1 cellular context compared by ENCODE assay signal in genomic region chr12:121748571-121749265, GRCh38.
TF ChIP-seq lines count a peak whose summit lies in the region.

No MANE protein-coding gene starts in this region.

TF ChIP-seq in K562, 482 proteins besides CTCF, POLR2A, EP300 and RAD21 (continues in another document):
- TF ChIP-seq ZNF263 (CRISPR knock-in tag; IDR thresholded peaks at IDR 0.05; ENCODE audit: borderline replicate concordance) (no peak), CEBPZ (IDR thresholded peaks at IDR 0.05; ENCODE audit: borderline replicate concordance, low read depth, low read length) (no peak), ELK1 (CRISPR knock-in tag; IDR thresholded peaks at IDR 0.05) (no peak), ESRRB (CRISPR knock-in tag; IDR thresholded peaks at IDR 0.05; ENCODE audit: borderline replicate concordance) (no peak), TRIM25 (IDR thresholded peaks at IDR 0.05; ENCODE audit: borderline replicate concordance) (no peak), ZNF146 (CRISPR knock-in tag; IDR thresholded peaks at IDR 0.05; ENCODE audit: unreplicated experiment) (no peak), E4F1 (CRISPR knock-in tag; IDR thresholded peaks at IDR 0.05; ENCODE audit: borderline replicate concordance) (no peak), CBX3 (IDR thresholded peaks at IDR 0.05; ENCODE audit: borderline replicate concordance in 1 of 2, low read length in 2 of 2) (no peak), ETV6 (IDR thresholded peaks at IDR 0.05; ENCODE audit: borderline replicate concordance in 1 of 2, low read depth in 2 of 2, low read length in 1 of 2) (no peak), ETV6 (CRISPR knock-in tag; IDR thresholded peaks at IDR 0.05; ENCODE audit: borderline replicate concordance) (0 out of 2 replicates have a peak, but pooled peaks have one; percentile 46), HDAC2 (IDR thresholded peaks at IDR 0.05) (no peak; the same call in none of the 2 replicates), ZNF655 (CRISPR knock-in tag; IDR thresholded peaks at IDR 0.05) (no peak), LCOR (CRISPR knock-in tag; IDR thresholded peaks at IDR 0.05) (peak; percentile 74; the same call in 1 of the 2 replicates), SMARCC2 (IDR thresholded peaks at IDR 0.05; ENCODE audit: low read depth) (peak; percentile 58; the same call in 1 of the 2 replicates), ZBTB43 (CRISPR knock-in tag; IDR thresholded peaks at IDR 0.05) (no peak), SFPQ (IDR thresholded peaks at IDR 0.05; ENCODE audit: low read depth, low read length) (no peak), CCAR2 (IDR thresholded peaks at IDR 0.05; ENCODE audit: low read depth, low read length) (no peak), MITF (IDR thresholded peaks at IDR 0.05) (no peak), ZNF274 (IDR thresholded peaks at IDR 0.05; ENCODE audit: borderline replicate concordance, low read depth, low read length) (no peak), ZNF174 (CRISPR knock-in tag; IDR thresholded peaks at IDR 0.05) (no peak), ZNF778 (CRISPR knock-in tag; IDR thresholded peaks at IDR 0.05) (no peak), RAD51 (IDR thresholded peaks at IDR 0.05; ENCODE audit: borderline replicate concordance, low read depth) (no peak; the same call in 1 of the 2 replicates), ZKSCAN1 (IDR thresholded peaks at IDR 0.05; ENCODE audit: low read depth, low read length) (peak; percentile 70; the same call in 1 of the 2 replicates), GABPB2 (CRISPR knock-in tag; conservative IDR thresholded peaks at IDR 0.05) (no peak), POLR2H (tag; IDR thresholded peaks at IDR 0.05; ENCODE audit: low read depth) (peak; percentile 29; the same call in 1 of the 2 replicates), ZNF277 (CRISPR knock-in tag; IDR thresholded peaks at IDR 0.05; ENCODE audit: borderline replicate concordance) (no peak), NR2C2 (CRISPR knock-in tag; IDR thresholded peaks at IDR 0.05) (no peak), NR2C2 (tag; IDR thresholded peaks at IDR 0.05) (peak; percentile 92), ZBTB1 (CRISPR knock-in tag; IDR thresholded peaks at IDR 0.05; ENCODE audit: borderline replicate concordance, low read depth) (no peak), ZNF12 (CRISPR knock-in tag; IDR thresholded peaks at IDR 0.05) (no peak), JUND (IDR thresholded peaks at IDR 0.05; ENCODE audit: borderline replicate concordance, low read depth, low read length) (peak; percentile 96), JUND (tag; IDR thresholded peaks at IDR 0.05; ENCODE audit: borderline replicate concordance, low read depth, low read length) (peak; percentile 96), COPS2 (conservative IDR thresholded peaks at IDR 0.05) (no peak), KDM4B (IDR thresholded peaks at IDR 0.05; ENCODE audit: borderline replicate concordance in 2 of 2, low read depth in 1 of 2) (no peak), ZNF347 (CRISPR knock-in tag; IDR thresholded peaks at IDR 0.05; ENCODE audit: low read depth) (no peak), YY1 (IDR thresholded peaks at IDR 0.05; ENCODE audit: borderline replicate concordance in 1 of 3, control insufficient read depth in 1 of 3, extremely low read depth in 1 of 3, insufficient read depth in 3 of 3, insufficient read length in 1 of 3, insufficient replicate concordance in 2 of 3, low read depth in 1 of 3, low read length in 2 of 3) (no peak), TSC22D4 (tag; IDR thresholded peaks at IDR 0.05) (no peak), MXD1 (CRISPR knock-in tag; IDR thresholded peaks at IDR 0.05; ENCODE audit: borderline replicate concordance, poor library complexity, severe bottlenecking) (no peak), SAFB (IDR thresholded peaks at IDR 0.05; ENCODE audit: borderline replicate concordance, low read depth, low read length) (no peak), ZNF511 (CRISPR knock-in tag; IDR thresholded peaks at IDR 0.05) (no peak), E2F6 (IDR thresholded peaks at IDR 0.05; ENCODE audit: borderline replicate concordance in 1 of 2, extremely low read depth in 1 of 2, insufficient read depth in 1 of 2, insufficient read length in 1 of 2, low read depth in 1 of 2, low read length in 1 of 2, poor library complexity in 1 of 2, severe bottlenecking in 1 of 2) (peak; percentile 51 to 55), ZSCAN32 (CRISPR knock-in tag; IDR thresholded peaks at IDR 0.05) (no peak), GATAD2A (IDR thresholded peaks at IDR 0.05) (no peak), FOXJ2 (tag; IDR thresholded peaks at IDR 0.05) (no peak)
